ENCODE assay signal across 8 cellular contexts in genomic region chr17:79991924-79992656, GRCh38. TPM values are rescaled to one million over a fixed set of nuclear protein-coding genes. Genes with fewer than 3 reads are reported as not detected.
A peak's percentile ranks its signal among the peaks of the same experiment; 100 is the strongest.
DNase-seq lines count a peak whose midpoint lies in the region; ATAC-seq and TF ChIP-seq lines count a peak whose summit lies in the region.

No MANE protein-coding gene starts in this region.

- H3K9ac ChIP-seq in ES-I3 (ENCODE audit: low read depth, low read length) (peak overlapping the region; percentile 56), colonic mucosa (ENCODE audit: low read depth in 2 of 2, low read length in 2 of 2) (peak overlapping the region; percentile 28 to 66), mucosa of rectum (ENCODE audit: low read depth in 1 of 2, low read length in 2 of 2) (no peak overlapping the region)

- DNase-seq in NCI-H345 (lab: John Stamatoyannopoulos, UW): peak; percentile 79
- peak; percentile 84 for DNase-seq in colonic mucosa
- DNase-seq in OCI-M2 (lab: John Stamatoyannopoulos, UW; ENCODE audit: unreplicated experiment): no peak

- H3K27me3 ChIP-seq in colonic mucosa (no peaks in the 10 kb centered on the region), mucosa of rectum (ENCODE audit: control insufficient read depth in 2 of 2, insufficient read depth in 2 of 2, low read length in 2 of 2) (no peaks in the 10 kb centered on the region)

- TF ChIP-seq CTCF in colonic mucosa (IDR thresholded peaks at IDR 0.05): peak; percentile 7

- intact Hi-C loops in colonic mucosa (cut with DNase I): loop anchor here (5.0 kb wide), 1 partner anchor 250 kb away; no protein-coding TSS in a partner anchor

- no peak for ATAC-seq in GM21367 (IDR thresholded peaks at IDR 0.05; ENCODE audit: unreplicated experiment)
- ATAC-seq in HG02870 (IDR thresholded peaks at IDR 0.05; ENCODE audit: unreplicated experiment): no peak
- ATAC-seq in HG03045 (IDR thresholded peaks at IDR 0.05; ENCODE audit: unreplicated experiment): no peak

- H3K36me3 ChIP-seq in ES-I3 (ENCODE audit: insufficient read depth, low read length) (no peaks in the 10 kb centered on the region), colonic mucosa (no peaks in the 10 kb centered on the region), mucosa of rectum (ENCODE audit: control insufficient read depth in 2 of 2, insufficient read depth in 2 of 2, low read length in 2 of 2) (no peaks in the 10 kb centered on the region)

- H3K27ac ChIP-seq in colonic mucosa (peak overlapping the region; percentile 56), mucosa of rectum (ENCODE audit: low read depth in 2 of 2, low read length in 2 of 2) (peak overlapping the region; percentile 16 to 21)

- H3K9me3 ChIP-seq in ES-I3 (ENCODE audit: control insufficient read depth, insufficient read depth, low read length): no peaks in the 10 kb centered on the region
- no peaks in the 10 kb centered on the region for H3K9me3 ChIP-seq in colonic mucosa
- H3K9me3 ChIP-seq in mucosa of rectum (ENCODE audit: control insufficient read depth in 2 of 2, low read length in 2 of 2): no peaks in the 10 kb centered on the region

- peaks cover 45% of the 10 kb centered on the region for H3K4me1 ChIP-seq in ES-I3 (ENCODE audit: insufficient read depth, low read length)
- peaks cover 48% of the 10 kb centered on the region for H3K4me1 ChIP-seq in colonic mucosa
- H3K4me1 ChIP-seq in mucosa of rectum (ENCODE audit: control insufficient read depth in 2 of 2, insufficient read depth in 2 of 2, low read length in 2 of 2): peaks cover 47 to 56% of the 10 kb centered on the region in 2 donors

- H3K4me3 ChIP-seq in colonic mucosa: peak overlapping the region; percentile 35
- H3K4me3 ChIP-seq in mucosa of rectum (ENCODE audit: low read length in 2 of 2): peak overlapping the region; percentile 34 to 48

RNA-seq across cellular contexts. Expression of gene TBC1D16, which starts 43.6 kb away (rescaled TPM):
- total RNA-seq in colonic mucosa: 10 to 100 TPM; 14.4 to 19.8 TPM

RNA-seq across cellular contexts. Expression of gene CCDC40, which starts 44.4 kb away (rescaled TPM):
- total RNA-seq in colonic mucosa: 1 to 10 TPM; 1.2 to 3.6 TPM

Comparison
In these comparisons a context has a peak if more than half of its experiments do, and no peak if none do; other contexts are left out.
1. H3K9ac ChIP-seq: peak in ES-I3 (single experiment) and colonic mucosa (2 of 2); none in mucosa of rectum (0 of 2).